ENCODE assay signal across 29 cellular contexts in genomic region chr4:71382569-71383560, GRCh38. TPM values are rescaled to one million over a fixed set of nuclear protein-coding genes. Genes with fewer than 3 reads are reported as not detected.
"Had no signal": no experiment of that assay in that cellular context is flagged by ENCODE, and none has a peak within 500 bp of the region (broad histone marks: within the 10 kb centered on the region; RNA-seq: fewer than 3 reads in every experiment).

No MANE protein-coding gene starts in this region.

- DNase-seq: activated CD4-positive, alpha-beta T cell treated with anti-CD3 and anti-CD28 coated beads, Interleukin-2, amount 10 ng/mL, durations not matched to agents 7 days and 5 days; activated CD4-positive, CD25-positive, alpha-beta regulatory T cell treated with anti-CD3 and anti-CD28 coated beads, Interleukin-2, amount 50 U/mL, for 72 hours; activated CD8-positive, alpha-beta memory T cell treated with anti-CD3 and anti-CD28 coated beads, Interleukin-2, amount 10 ng/mL, durations not matched to agents 7 days and 5 days; activated CD8-positive, alpha-beta T cell treated with anti-CD3 and anti-CD28 coated beads for 36 hours; activated effector memory CD4-positive, alpha-beta T cell treated with anti-CD3 and anti-CD28 coated beads, Interleukin-2, amount 50 U/mL, for 16 hours; activated naive CD4-positive, alpha-beta T cell treated with anti-CD3 and anti-CD28 coated beads, Interleukin-2, amount 10 ng/mL, durations not matched to agents 7 days and 5 days; activated T-cell treated with anti-CD3 and anti-CD28 coated beads for 4 hours; effector memory CD4-positive, alpha-beta T cell; foreskin melanocyte; glutamatergic neuron; hippocampal formation; left cardiac atrium; lower lobe of right lung; naive thymus-derived CD4-positive, alpha-beta T cell; stimulated activated CD4-positive, alpha-beta T cell treated with anti-CD3 and anti-CD28 coated beads, Interleukin-2, amount 100 ng/mL, for 24 hours; stomach; T-cell; trophoblast cell; uterus; WERI-Rb-1 had no signal

- H3K36me3 ChIP-seq: lower lobe of right lung, neural progenitor cell, stomach, suprapubic skin, uterus, WERI-Rb-1 had no signal

- H3K4me3 ChIP-seq: lower lobe of right lung, neural progenitor cell, stomach, suprapubic skin, uterus had no signal

- H3K4me2 ChIP-seq: neural progenitor cell had no signal

- H3K27ac ChIP-seq: lower lobe of right lung, neural progenitor cell, stomach, suprapubic skin, uterus, WERI-Rb-1 had no signal

- H2AFZ ChIP-seq: neural progenitor cell had no signal

- FAIRE-seq: colon, small intestine, TTC549 had no signal

- H3K9me3 ChIP-seq: lower lobe of right lung, stomach, suprapubic skin, uterus had no signal

- H3K27me3 ChIP-seq: neural progenitor cell, stomach, suprapubic skin, uterus had no signal

- ATAC-seq: activated CD8-positive, alpha-beta memory T cell treated with anti-CD3 and anti-CD28 coated beads, Interleukin-2, amount 10 ng/mL, durations not matched to agents 7 days and 5 days; activated CD8-positive, alpha-beta T cell treated with anti-CD3 and anti-CD28 coated beads for 36 hours; esophagus mucosa; left cardiac atrium; lower lobe of right lung; naive thymus-derived CD4-positive, alpha-beta T cell; sciatic nerve; stimulated activated memory B cell treated with anti-CD40 and anti-IgM and Interleukin-4, amounts not matched to agents 10 μg/mL and 1 μg/mL and 100 μg/mL, for 72 hours; T-cell had no signal

- H3K9ac ChIP-seq: neural progenitor cell had no signal

- H3K4me1 ChIP-seq: lower lobe of right lung, neural progenitor cell, stomach, suprapubic skin, uterus had no signal

RNA-seq across cellular contexts. Expression of gene SLC4A4, which starts 44.0 kb away (rescaled TPM):
- total RNA-seq: dermis microvascular lymphatic vessel endothelial cell had no signal
- polyA plus RNA-seq: naive thymus-derived CD4-positive, alpha-beta T cell had no signal
